8 cellular contexts compared by ENCODE assay signal in genomic region chr14:68506021-68506644, GRCh38.
DNase-seq lines count a peak whose midpoint lies in the region; TF ChIP-seq lines count a peak whose summit lies in the region.

No MANE protein-coding gene starts in this region.

- H3K27me3 ChIP-seq in OCI-LY3 (ENCODE audit: low read depth, low read length) (no peaks in the 10 kb centered on the region), suprapubic skin (no peaks in the 10 kb centered on the region)

- TF ChIP-seq CTCF in OCI-LY3 (IDR thresholded peaks at IDR 0.05; ENCODE audit: low read depth, low read length): no peak
- no peak for TF ChIP-seq CTCF in foreskin fibroblast (IDR thresholded peaks at IDR 0.05; ENCODE audit: low read depth, low read length)
- TF ChIP-seq CTCF in suprapubic skin (IDR thresholded peaks at IDR 0.05): no peak

- H3K4me2 ChIP-seq in OCI-LY3 (ENCODE audit: low read length): peak overlapping the region; percentile 91

- peak overlapping the region; percentile 90 for H3K27ac ChIP-seq in OCI-LY3 (ENCODE audit: low read length)
- H3K27ac ChIP-seq in suprapubic skin: peak overlapping the region; percentile 83

- no peaks in the 10 kb centered on the region for H4K20me1 ChIP-seq in OCI-LY3 (ENCODE audit: insufficient read depth, low read length)

- DNase-seq in activated naive CD4-positive, alpha-beta T cell treated with anti-CD3 and anti-CD28 coated beads for 36 hours: peak; percentile 11
- no peak for DNase-seq in activated naive CD4-positive, alpha-beta T cell treated with anti-CD3 and anti-CD28 coated beads, Interleukin-2, amount 50 U/mL, for 16 hours
- DNase-seq in foreskin fibroblast: peak; percentile 67 to 76
- DNase-seq in suprapubic skin (ENCODE audit: low spot score in 2 of 2): peak in 1 of 2 donors; percentile 57
- no peak for DNase-seq in NCI-H1417 treated with DMSO at 0.1 percent for 48 hours (lab: John Stamatoyannopoulos, UW)
- DNase-seq in putamen (ENCODE audit: low spot score): no peak
- DNase-seq in activated CD4-positive, alpha-beta T cell treated with anti-CD3 and anti-CD28 coated beads, Interleukin-2, amount 50 U/mL, for 4 hours: no peak

- peaks cover 44% of the 10 kb centered on the region for H3K4me1 Mint-ChIP-seq in activated naive CD4-positive, alpha-beta T cell treated with anti-CD3 and anti-CD28 coated beads for 36 hours (ENCODE audit: low read depth)

- TF ChIP-seq EP300 in suprapubic skin (IDR thresholded peaks at IDR 0.05): no peak

- CTCF ChIA-PET in activated naive CD4-positive, alpha-beta T cell treated with anti-CD3 and anti-CD28 coated beads for 36 hours (lab: Charles Lee): interaction anchor here (1.1 to 1.5 kb wide), 2 partner anchors 255 to 320 kb away, joined by 3 to 4 read pairs; no protein-coding TSS in a partner anchor

- intact Hi-C loops in activated naive CD4-positive, alpha-beta T cell treated with anti-CD3 and anti-CD28 coated beads for 36 hours (cut with micrococcal nuclease): loop anchor here (5.0 kb wide), 2 partner anchors 281 to 311 kb away; no protein-coding TSS in a partner anchor

- H3K79me2 ChIP-seq in OCI-LY3 (ENCODE audit: low read length): no peaks in the 10 kb centered on the region

- no peaks in the 10 kb centered on the region for H3K36me3 Mint-ChIP-seq in activated naive CD4-positive, alpha-beta T cell treated with anti-CD3 and anti-CD28 coated beads for 36 hours (ENCODE audit: low read depth)

- no peaks in the 10 kb centered on the region for H3K36me3 ChIP-seq in OCI-LY3 (replicated peaks; ENCODE audit: low read depth, low read length)
- H3K36me3 ChIP-seq in suprapubic skin: no peaks in the 10 kb centered on the region

- peak overlapping the region; percentile 69; the same call in 1 of the 2 replicates for H3K9ac ChIP-seq in OCI-LY3 (ENCODE audit: low read length)

- H3K4me3 Mint-ChIP-seq in activated naive CD4-positive, alpha-beta T cell treated with anti-CD3 and anti-CD28 coated beads for 36 hours: no peak overlapping the region

- peak overlapping the region; percentile 13 for H2AFZ ChIP-seq in OCI-LY3 (ENCODE audit: low read depth, low read length)

- WGBS in suprapubic skin: 49% methylated on average over 16 of the region's 17 CpGs

- peak overlapping the region; percentile 20 for H3K27ac Mint-ChIP-seq in activated naive CD4-positive, alpha-beta T cell treated with anti-CD3 and anti-CD28 coated beads for 36 hours

- H3K27me3 Mint-ChIP-seq in activated naive CD4-positive, alpha-beta T cell treated with anti-CD3 and anti-CD28 coated beads for 36 hours (ENCODE audit: low read depth): no peaks in the 10 kb centered on the region

- H3K9me3 Mint-ChIP-seq in activated naive CD4-positive, alpha-beta T cell treated with anti-CD3 and anti-CD28 coated beads for 36 hours: no peaks in the 10 kb centered on the region

- no peak for TF ChIP-seq POLR2A in suprapubic skin (IDR thresholded peaks at IDR 0.05)

- peak overlapping the region; percentile 65 for H3K4me3 ChIP-seq in OCI-LY3 (ENCODE audit: low read length)
- H3K4me3 ChIP-seq in foreskin fibroblast (ENCODE audit: low read depth in 1 of 2, low read length in 2 of 2): no peak overlapping the region
- no peak overlapping the region for H3K4me3 ChIP-seq in suprapubic skin

- H3K4me1 ChIP-seq in OCI-LY3 (ENCODE audit: low read length) (peaks cover 60% of the 10 kb centered on the region), suprapubic skin (peaks cover 46% of the 10 kb centered on the region)

- H3K9me3 ChIP-seq in OCI-LY3 (ENCODE audit: insufficient read depth, low read length) (no peaks in the 10 kb centered on the region), suprapubic skin (no peaks in the 10 kb centered on the region)

Comparison
In these comparisons a context has a peak if more than half of its experiments do, and no peak if none do; other contexts are left out.
1. DNase-seq: peak in activated naive CD4-positive, alpha-beta T cell treated with anti-CD3 and anti-CD28 coated beads for 36 hours (single experiment) and foreskin fibroblast (2 of 2); none in activated naive CD4-positive, alpha-beta T cell treated with anti-CD3 and anti-CD28 coated beads, Interleukin-2, amount 50 U/mL, for 16 hours (single experiment), NCI-H1417 treated with DMSO at 0.1 percent for 48 hours (single experiment), putamen (single experiment) and activated CD4-positive, alpha-beta T cell treated with anti-CD3 and anti-CD28 coated beads, Interleukin-2, amount 50 U/mL, for 4 hours (0 of 2).